Comparison of ENCODE assay signal across 11 cellular contexts in the genomic region with DNA sequence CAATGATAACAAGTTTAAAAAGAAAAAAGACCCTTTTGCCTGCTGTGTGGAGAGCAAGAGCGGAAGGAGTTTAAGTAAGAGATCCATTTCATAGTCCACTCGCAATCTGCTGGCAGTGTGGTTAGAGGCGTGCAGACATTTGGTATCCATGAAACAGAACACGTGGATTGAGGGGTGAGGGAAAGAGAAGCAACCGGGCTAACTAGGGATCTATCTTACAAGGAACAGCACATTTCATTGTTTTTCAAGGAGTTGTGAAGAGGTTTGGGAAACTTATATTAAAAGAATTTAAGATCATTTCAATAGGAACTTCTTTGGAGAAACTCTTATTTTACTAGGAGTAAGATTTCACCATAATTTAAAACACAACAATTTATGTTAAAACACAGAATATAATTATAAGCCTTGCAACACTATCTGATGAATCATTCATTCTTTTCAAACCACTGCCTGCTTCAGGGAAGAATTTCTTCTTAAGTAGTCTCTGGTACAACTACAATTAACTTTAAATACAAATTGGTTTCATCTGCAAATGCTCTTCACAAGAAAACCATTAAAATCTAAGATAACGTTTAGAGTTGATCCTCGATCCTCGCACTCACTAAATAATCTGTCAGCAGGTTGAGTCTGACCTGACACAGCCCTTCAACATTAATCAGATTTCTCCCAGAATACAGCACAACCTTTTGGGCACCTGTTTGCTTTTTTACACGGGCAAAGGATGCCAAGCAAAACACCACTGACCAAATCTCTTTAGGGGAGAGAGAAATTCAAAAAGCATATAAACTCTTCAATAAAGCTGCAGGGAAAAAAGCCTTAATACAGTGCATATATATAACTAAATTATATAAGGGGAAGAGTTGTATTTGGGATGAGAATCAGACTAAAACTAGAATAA. TPM values are rescaled to one million over a fixed set of nuclear protein-coding genes. Genes with fewer than 3 reads are reported as not detected.
A peak's percentile ranks its signal among the peaks of the same experiment; 100 is the strongest.
DNase-seq lines count a peak whose midpoint lies in the region; ATAC-seq and TF ChIP-seq lines count a peak whose summit lies in the region.
"Had no signal": no experiment of that assay in that cellular context is flagged by ENCODE, and none has a peak within 500 bp of the region (broad histone marks: within the 10 kb centered on the region; RNA-seq: fewer than 3 reads in every experiment).

No MANE protein-coding gene starts in this region.

- H3K4me1 ChIP-seq in CD4-positive, alpha-beta memory T cell (ENCODE audit: insufficient read depth, low read length), result peaks cover 44% of the 10 kb centered on the region
- peaks cover 12% of the 10 kb centered on the region for H3K4me1 ChIP-seq in endocrine pancreas (ENCODE audit: control insufficient read depth, insufficient read depth, low read length)

- H3K36me3 Mint-ChIP-seq in CD4-positive, alpha-beta memory T cell, result peaks cover 17 to 22% of the 10 kb centered on the region in 2 donors
- H3K36me3 Mint-ChIP-seq in nephron progenitor cell (ENCODE audit: low read depth), result peaks cover 32% of the 10 kb centered on the region

- CTCF ChIA-PET in CD4-positive, alpha-beta memory T cell (lab: Charles Lee; ENCODE audit: partially characterized antibody), result interaction anchor here (0.9 to 8.7 kb wide), 7 partner anchors 19 to 47 kb away, joined by 3 to 282 read pairs (median 5); no protein-coding TSS in a partner anchor

- H3K9ac ChIP-seq in endocrine pancreas (ENCODE audit: control insufficient read depth, insufficient read depth, low read length), result peak overlapping the region; percentile 4

- peak overlapping the region in 1 of 8 donors; percentile 3 for H3K4me3 Mint-ChIP-seq in CD4-positive, alpha-beta memory T cell
- H3K4me3 Mint-ChIP-seq in nephron progenitor cell, result no peak overlapping the region

- H3K27ac Mint-ChIP-seq in CD4-positive, alpha-beta memory T cell, result peak overlapping the region in 4 of 7 donors; percentile 17 to 71 (median 25)
- peak overlapping the region; percentile 5 for H3K27ac Mint-ChIP-seq in nephron progenitor cell

- peaks cover 3% of the 10 kb centered on the region for H3K36me3 ChIP-seq in CD4-positive, alpha-beta memory T cell (ENCODE audit: insufficient read depth, low read length)
- no peaks in the 10 kb centered on the region for H3K36me3 ChIP-seq in endocrine pancreas (ENCODE audit: control insufficient read depth, insufficient read depth, low read length)

- no peak for TF ChIP-seq CTCF in nephron progenitor cell (IDR thresholded peaks at IDR 0.05)

- no peaks in the 10 kb centered on the region for H3K27me3 ChIP-seq in CD4-positive, alpha-beta memory T cell (ENCODE audit: insufficient read depth, low read length)
- H3K27me3 ChIP-seq in endocrine pancreas (ENCODE audit: control insufficient read depth, insufficient read depth, low read length), result no peaks in the 10 kb centered on the region

- DNase-seq in CD4-positive, alpha-beta memory T cell, result no peak
- DNase-seq in MV-4-11 (lab: John Stamatoyannopoulos, UW) (peak; percentile 42), nephron progenitor cell (no peak), HPDE6-E6E7 (ENCODE audit: extremely low spot score) (no peak), putamen (ENCODE audit: low spot score) (no peak)
- DNase-seq: activated CD8-positive, alpha-beta memory T cell treated with anti-CD3 and anti-CD28 coated beads for 24 hours; effector CD4-positive, alpha-beta T cell; NK-92 treated with Interleukin-12 subunit alpha and Interleukin-12 subunit beta, amount 100 ng/mL, for 24 hours had no signal

- H3K9me3 Mint-ChIP-seq in CD4-positive, alpha-beta memory T cell, result no peaks in the 10 kb centered on the region
- peaks cover 11% of the 10 kb centered on the region for H3K9me3 Mint-ChIP-seq in nephron progenitor cell

- no peaks in the 10 kb centered on the region for H3K27me3 Mint-ChIP-seq in CD4-positive, alpha-beta memory T cell
- no peaks in the 10 kb centered on the region for H3K27me3 Mint-ChIP-seq in nephron progenitor cell (ENCODE audit: low read depth, poor library complexity)

- intact Hi-C loops in CD4-positive, alpha-beta memory T cell (cut with micrococcal nuclease), result no loop called here

- no peak overlapping the region for H3K27ac ChIP-seq in CD4-positive, alpha-beta memory T cell (ENCODE audit: low read depth, low read length)

- no peak overlapping the region for H3K4me3 ChIP-seq in CD4-positive, alpha-beta memory T cell (ENCODE audit: low read length in 2 of 2)
- no peak overlapping the region for H3K4me3 ChIP-seq in endocrine pancreas (ENCODE audit: control insufficient read depth, insufficient read depth, low read length)

- no peaks in the 10 kb centered on the region for H3K9me3 ChIP-seq in CD4-positive, alpha-beta memory T cell (ENCODE audit: control insufficient read depth in 1 of 2, low read length in 2 of 2)
- no peaks in the 10 kb centered on the region for H3K9me3 ChIP-seq in endocrine pancreas (ENCODE audit: control insufficient read depth, low read length)

- POLR2A ChIA-PET in CD4-positive, alpha-beta memory T cell (lab: Charles Lee; ENCODE audit: partially characterized antibody), result interaction anchor here (4.5 kb wide), 1 partner anchor 45 kb away, joined by 34 read pairs; no protein-coding TSS in a partner anchor

- H3K4me1 Mint-ChIP-seq in CD4-positive, alpha-beta memory T cell, result peaks cover 35 to 62% (median 51%) of the 10 kb centered on the region in 4 donors
- H3K4me1 Mint-ChIP-seq in nephron progenitor cell, result peaks cover 20% of the 10 kb centered on the region

- ATAC-seq in HG03025 (IDR thresholded peaks at IDR 0.05; ENCODE audit: low FRiP score, unreplicated experiment), result no peak
- ATAC-seq in activated CD4-positive, CD25-positive, alpha-beta regulatory T cell treated with anti-CD3 and anti-CD28 coated beads, Interleukin-2, amount 50 U/mL, for 24 hours, result no peak

RNA-seq across cellular contexts. Expression of a gene that starts 27.4 kb away (rescaled TPM):
- total RNA-seq in CD4-positive, alpha-beta memory T cell, result 10 to 100 TPM; 32.6 to 35.6 TPM
- 10 to 100 TPM in 1 of 2 donors, 1 to 10 TPM in 1; 4.7 to 12.6 TPM for polyA plus RNA-seq in CD4-positive, alpha-beta memory T cell

RNA-seq across cellular contexts. Expression of a gene that starts 53.6 kb away (rescaled TPM):
- 1 to 10 TPM; 1.1 to 2.1 TPM for total RNA-seq in CD4-positive, alpha-beta memory T cell
- polyA plus RNA-seq in CD4-positive, alpha-beta memory T cell, result under 1 TPM; 0.19 to 0.64 TPM

RNA-seq across cellular contexts. Expression of a gene that starts 53.8 kb away (rescaled TPM):
- 100 to 1,000 TPM; 117 to 121 TPM for total RNA-seq in CD4-positive, alpha-beta memory T cell
- polyA plus RNA-seq in CD4-positive, alpha-beta memory T cell, result 100 to 1,000 TPM; 164 to 237 TPM

RNA-seq across cellular contexts. Expression of a gene that starts 58.2 kb away (rescaled TPM):
- 1 to 10 TPM; 5.8 to 7.7 TPM for total RNA-seq in CD4-positive, alpha-beta memory T cell
- 1 to 10 TPM; 5.9 to 6.1 TPM for polyA plus RNA-seq in CD4-positive, alpha-beta memory T cell
